ENCODE assay signal across 22 cellular contexts in the genomic region with DNA sequence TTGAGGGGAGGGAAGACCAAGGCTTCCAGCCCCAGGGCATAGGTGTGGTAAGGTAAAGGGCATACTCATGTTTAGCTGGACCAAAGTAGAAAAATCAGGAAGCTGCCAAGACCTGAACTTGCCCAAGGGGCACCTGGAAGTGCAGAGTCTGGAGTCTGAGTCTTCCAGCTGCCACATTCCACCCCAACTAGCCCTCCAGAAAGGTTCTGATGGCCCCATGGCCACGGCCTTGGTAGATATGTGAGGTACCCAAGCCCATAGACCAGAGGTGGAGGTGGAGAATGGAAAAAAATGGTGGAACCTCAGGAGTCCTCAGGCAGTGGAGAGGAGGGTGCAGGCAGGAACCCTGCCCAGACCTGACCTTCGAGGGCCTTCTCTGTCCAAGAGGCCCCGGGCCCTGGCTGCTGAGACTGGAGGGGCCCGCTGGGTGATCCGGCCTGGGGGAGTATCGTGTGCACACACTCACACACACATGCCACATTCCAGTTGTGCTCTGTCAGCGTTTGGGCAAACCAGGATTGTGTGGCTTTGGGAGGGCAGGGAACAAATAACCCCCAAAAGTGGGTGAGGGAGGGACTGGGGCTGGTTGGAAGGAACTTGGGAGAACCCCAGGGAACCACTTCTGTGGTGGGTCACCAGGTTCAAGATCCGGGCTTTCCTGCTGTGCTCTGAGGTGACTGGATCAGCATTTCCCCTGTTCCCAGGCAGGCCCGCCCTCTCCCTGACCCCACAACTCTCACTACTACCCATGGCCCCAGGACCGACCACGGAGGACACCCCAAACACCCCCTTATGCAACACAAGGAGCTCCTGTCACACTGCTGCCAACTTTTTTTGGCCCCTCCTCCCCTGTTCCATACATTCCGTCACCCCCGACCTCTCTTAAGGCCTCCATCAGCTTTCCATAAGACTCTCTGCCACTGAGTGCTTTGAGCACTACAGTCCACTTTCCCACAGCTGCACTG. TPM values are rescaled to one million over a fixed set of nuclear protein-coding genes. Genes with fewer than 3 reads are reported as not detected.
A peak's percentile ranks its signal among the peaks of the same experiment; 100 is the strongest.
DNase-seq lines count a peak whose midpoint lies in the region; ATAC-seq and TF ChIP-seq lines count a peak whose summit lies in the region.
"Had no signal": no experiment of that assay in that cellular context is flagged by ENCODE, and none has a peak within 500 bp of the region (broad histone marks: within the 10 kb centered on the region; RNA-seq: fewer than 3 reads in every experiment).

No MANE protein-coding gene starts in this region.

- H3K36me3 Mint-ChIP-seq in activated naive CD8-positive, alpha-beta T cell treated with anti-CD3 and anti-CD28 coated beads, Interleukin-2, amount 50 U/mL, for 24 hours (ENCODE audit: low read depth): no peaks in the 10 kb centered on the region
- no peaks in the 10 kb centered on the region for H3K36me3 Mint-ChIP-seq in activated naive CD8-positive, alpha-beta T cell treated with anti-CD3 and anti-CD28 coated beads for 36 hours
- H3K36me3 Mint-ChIP-seq in nephron progenitor cell (ENCODE audit: low read depth): no peaks in the 10 kb centered on the region
- H3K36me3 Mint-ChIP-seq in stimulated activated memory B cell treated with anti-CD40 and anti-IgM and Interleukin-4, amounts not matched to agents 10 μg/mL and 1 μg/mL and 100 μg/mL, for 72 hours: no peaks in the 10 kb centered on the region
- H3K36me3 Mint-ChIP-seq: CD4-positive, CD25-positive, alpha-beta regulatory T cell; IgD-negative memory B cell; natural killer cell treated with Interleukin-12 subunit alpha and Interleukin-12 subunit beta and Interleukin-15 and Interleukin-18, amount 100 ng/mL, for 72 hours had no signal

- H3K27me3 ChIP-seq in cardiac muscle cell: no peaks in the 10 kb centered on the region
- H3K27me3 ChIP-seq: body of pancreas had no signal

- no peak overlapping the region for H3K4me3 Mint-ChIP-seq in activated naive CD8-positive, alpha-beta T cell treated with anti-CD3 and anti-CD28 coated beads, Interleukin-2, amount 50 U/mL, for 24 hours
- no peak overlapping the region for H3K4me3 Mint-ChIP-seq in activated naive CD8-positive, alpha-beta T cell treated with anti-CD3 and anti-CD28 coated beads for 36 hours
- H3K4me3 Mint-ChIP-seq in nephron progenitor cell: no peak overlapping the region
- H3K4me3 Mint-ChIP-seq in stimulated activated memory B cell treated with anti-CD40 and anti-IgM and Interleukin-4, amounts not matched to agents 10 μg/mL and 1 μg/mL and 100 μg/mL, for 72 hours: no peak overlapping the region
- H3K4me3 Mint-ChIP-seq: activated B cell treated with CpG ODN at 0.5 μM for 24 hours; dendritic cell treated with granulocyte-macrophage colony-stimulating factor and Interleukin-4, amounts not matched to agents 40 ng/mL and 50 ng/mL, for 4 days; IgD-negative memory B cell; natural killer cell treated with Interleukin-12 subunit alpha and Interleukin-12 subunit beta and Interleukin-15 and Interleukin-18, amount 100 ng/mL, for 72 hours; T-helper 2 cell treated with Interferon-gamma antibody and Interleukin-4, amounts not matched to agents 5 μg/mL and 100 μg/mL, for 36 hours had no signal

- peaks cover 23% of the 10 kb centered on the region for H3K36me3 ChIP-seq in cardiac muscle cell
- H3K36me3 ChIP-seq: HAP-1 had no signal

- H3K4me1 ChIP-seq in cardiac muscle cell (ENCODE audit: low read depth): peaks cover 4% of the 10 kb centered on the region
- H3K4me1 ChIP-seq: HAP-1 had no signal

- H3K4me1 Mint-ChIP-seq in activated naive CD8-positive, alpha-beta T cell treated with anti-CD3 and anti-CD28 coated beads, Interleukin-2, amount 50 U/mL, for 24 hours: no peaks in the 10 kb centered on the region
- no peaks in the 10 kb centered on the region for H3K4me1 Mint-ChIP-seq in activated naive CD8-positive, alpha-beta T cell treated with anti-CD3 and anti-CD28 coated beads for 36 hours
- H3K4me1 Mint-ChIP-seq in nephron progenitor cell: peaks cover 35% of the 10 kb centered on the region
- H3K4me1 Mint-ChIP-seq in stimulated activated memory B cell treated with anti-CD40 and anti-IgM and Interleukin-4, amounts not matched to agents 10 μg/mL and 1 μg/mL and 100 μg/mL, for 72 hours: peaks cover under 1% of the 10 kb centered on the region
- H3K4me1 Mint-ChIP-seq: activated B cell treated with CpG ODN at 0.5 μM for 24 hours had no signal

- no peaks in the 10 kb centered on the region for H3K9me3 Mint-ChIP-seq in activated naive CD8-positive, alpha-beta T cell treated with anti-CD3 and anti-CD28 coated beads, Interleukin-2, amount 50 U/mL, for 24 hours
- no peaks in the 10 kb centered on the region for H3K9me3 Mint-ChIP-seq in activated naive CD8-positive, alpha-beta T cell treated with anti-CD3 and anti-CD28 coated beads for 36 hours
- no peaks in the 10 kb centered on the region for H3K9me3 Mint-ChIP-seq in nephron progenitor cell
- H3K9me3 Mint-ChIP-seq in stimulated activated memory B cell treated with anti-CD40 and anti-IgM and Interleukin-4, amounts not matched to agents 10 μg/mL and 1 μg/mL and 100 μg/mL, for 72 hours: no peaks in the 10 kb centered on the region
- H3K9me3 Mint-ChIP-seq: activated B cell treated with CpG ODN at 0.5 μM for 24 hours; CD4-positive, CD25-positive, alpha-beta regulatory T cell; dendritic cell treated with granulocyte-macrophage colony-stimulating factor and Interleukin-4, amounts not matched to agents 40 ng/mL and 50 ng/mL, for 4 days; IgD-negative memory B cell; natural killer cell treated with Interleukin-12 subunit alpha and Interleukin-12 subunit beta and Interleukin-15 and Interleukin-18, amount 100 ng/mL, for 72 hours; T-helper 2 cell treated with Interferon-gamma antibody and Interleukin-4, amounts not matched to agents 5 μg/mL and 100 μg/mL, for 36 hours had no signal

- TF ChIP-seq CTCF in cardiac muscle cell (IDR thresholded peaks at IDR 0.05; ENCODE audit: low read depth, low read length) (no peak), nephron progenitor cell (IDR thresholded peaks at IDR 0.05) (no peak)

- no peak overlapping the region for H3K4me3 ChIP-seq in cardiac muscle cell
- H3K4me3 ChIP-seq: body of pancreas, HAP-1 had no signal

- H3K9me3 ChIP-seq in cardiac muscle cell (ENCODE audit: low read depth): no peaks in the 10 kb centered on the region
- H3K9me3 ChIP-seq: body of pancreas, HAP-1 had no signal

- H3K27ac ChIP-seq in cardiac muscle cell: peak overlapping the region; percentile 100
- H3K27ac ChIP-seq: body of pancreas had no signal

- H3K27ac Mint-ChIP-seq in activated naive CD8-positive, alpha-beta T cell treated with anti-CD3 and anti-CD28 coated beads, Interleukin-2, amount 50 U/mL, for 24 hours: no peak overlapping the region
- no peak overlapping the region for H3K27ac Mint-ChIP-seq in activated naive CD8-positive, alpha-beta T cell treated with anti-CD3 and anti-CD28 coated beads for 36 hours
- peak overlapping the region; percentile 44 for H3K27ac Mint-ChIP-seq in nephron progenitor cell
- no peak overlapping the region for H3K27ac Mint-ChIP-seq in stimulated activated memory B cell treated with anti-CD40 and anti-IgM and Interleukin-4, amounts not matched to agents 10 μg/mL and 1 μg/mL and 100 μg/mL, for 72 hours
- H3K27ac Mint-ChIP-seq: activated B cell treated with CpG ODN at 0.5 μM for 24 hours; CD4-positive, CD25-positive, alpha-beta regulatory T cell; dendritic cell treated with granulocyte-macrophage colony-stimulating factor and Interleukin-4, amounts not matched to agents 40 ng/mL and 50 ng/mL, for 4 days; natural killer cell treated with Interleukin-12 subunit alpha and Interleukin-12 subunit beta and Interleukin-15 and Interleukin-18, amount 100 ng/mL, for 72 hours; T-helper 2 cell treated with Interferon-gamma antibody and Interleukin-4, amounts not matched to agents 5 μg/mL and 100 μg/mL, for 36 hours had no signal

- DNase-seq in activated naive CD8-positive, alpha-beta T cell treated with anti-CD3 and anti-CD28 coated beads, Interleukin-2, amount 50 U/mL, for 24 hours: peak; percentile 0
- no peak for DNase-seq in activated naive CD8-positive, alpha-beta T cell treated with anti-CD3 and anti-CD28 coated beads for 36 hours
- DNase-seq in cardiac muscle cell (ENCODE audit: low read depth in 1 of 2, low spot score in 1 of 2) (no peak), nephron progenitor cell (no peak), ureter (ENCODE audit: low spot score) (peak; percentile 41), DMS79 (lab: John Stamatoyannopoulos, UW) (no peak)
- DNase-seq: activated B cell treated with CpG ODN at 0.5 μM for 24 hours; activated naive CD4-positive, alpha-beta T cell; CD4-positive, CD25-positive, alpha-beta regulatory T cell; MM.1S; NCI-H187 treated with DMSO at 0.1 percent for 48 hours; NCI-H226 had no signal

- H3K27me3 Mint-ChIP-seq in activated naive CD8-positive, alpha-beta T cell treated with anti-CD3 and anti-CD28 coated beads, Interleukin-2, amount 50 U/mL, for 24 hours: peaks cover 2% of the 10 kb centered on the region
- no peaks in the 10 kb centered on the region for H3K27me3 Mint-ChIP-seq in activated naive CD8-positive, alpha-beta T cell treated with anti-CD3 and anti-CD28 coated beads for 36 hours
- H3K27me3 Mint-ChIP-seq in nephron progenitor cell (ENCODE audit: low read depth, poor library complexity): peaks cover 3% of the 10 kb centered on the region
- H3K27me3 Mint-ChIP-seq in stimulated activated memory B cell treated with anti-CD40 and anti-IgM and Interleukin-4, amounts not matched to agents 10 μg/mL and 1 μg/mL and 100 μg/mL, for 72 hours: peaks cover 10% of the 10 kb centered on the region

- ATAC-seq in activated naive CD8-positive, alpha-beta T cell treated with anti-CD3 and anti-CD28 coated beads, Interleukin-2, amount 50 U/mL, for 24 hours: no peak
- no peak for ATAC-seq in HG03439 (IDR thresholded peaks at IDR 0.05; ENCODE audit: unreplicated experiment)
- ATAC-seq in stimulated activated memory B cell treated with anti-CD40 and anti-IgM and Interleukin-4, amounts not matched to agents 10 μg/mL and 1 μg/mL and 100 μg/mL, for 72 hours: no peak
- ATAC-seq: body of pancreas; natural killer cell treated with Interleukin-12 subunit alpha and Interleukin-12 subunit beta and Interleukin-15 and Interleukin-18, amount 100 ng/mL, for 72 hours; Panc1 had no signal

RNA-seq across cellular contexts. Expression of gene MYL3, which starts 11.6 kb away (rescaled TPM):
- total RNA-seq in activated naive CD8-positive, alpha-beta T cell treated with anti-CD3 and anti-CD28 coated beads for 36 hours: not detected
- total RNA-seq in cardiac muscle cell (2,390 and 3,091 TPM in 2 replicates), ureter (4.6 TPM)
- polyA plus RNA-seq in cardiac muscle cell: 2,590 and 3,027 TPM in 2 replicates
- total RNA-seq: activated B cell treated with CpG ODN at 0.5 μM for 24 hours; CD4-positive, CD25-positive, alpha-beta regulatory T cell; natural killer cell treated with Interleukin-12 subunit alpha and Interleukin-12 subunit beta and Interleukin-15 and Interleukin-18, amount 100 ng/mL, for 72 hours; pulmonary artery endothelial cell had no signal
- polyA plus RNA-seq: CD4-positive, CD25-positive, alpha-beta regulatory T cell; IgD-negative memory B cell had no signal

RNA-seq across cellular contexts. Expression of gene PTH1R, which starts 25.9 kb away (rescaled TPM):
- total RNA-seq in activated naive CD8-positive, alpha-beta T cell treated with anti-CD3 and anti-CD28 coated beads for 36 hours: not detected
- total RNA-seq in cardiac muscle cell: 101 and 121 TPM in 2 replicates
- 112 and 164 TPM in 2 replicates for polyA plus RNA-seq in cardiac muscle cell
- total RNA-seq in ureter: 12.9 TPM
- total RNA-seq: activated B cell treated with CpG ODN at 0.5 μM for 24 hours; CD4-positive, CD25-positive, alpha-beta regulatory T cell; natural killer cell treated with Interleukin-12 subunit alpha and Interleukin-12 subunit beta and Interleukin-15 and Interleukin-18, amount 100 ng/mL, for 72 hours had no signal
- polyA plus RNA-seq: CD4-positive, CD25-positive, alpha-beta regulatory T cell; IgD-negative memory B cell had no signal

Comparison
In these comparisons a context has a peak if more than half of its experiments do, and no peak if none do; other contexts are left out.
1. DNase-seq: peak in activated naive CD8-positive, alpha-beta T cell treated with anti-CD3 and anti-CD28 coated beads, Interleukin-2, amount 50 U/mL, for 24 hours (single experiment) and ureter (single experiment); none in activated naive CD8-positive, alpha-beta T cell treated with anti-CD3 and anti-CD28 coated beads for 36 hours (single experiment), cardiac muscle cell (0 of 2), nephron progenitor cell (single experiment) and DMS79 (single experiment).
2. RNA of gene MYL3, which starts 11.6 kb away (total RNA-seq): 2,390 to 3,091 TPM in cardiac muscle cell; 4.6 TPM in ureter (single experiment) and not detected in activated naive CD8-positive, alpha-beta T cell treated with anti-CD3 and anti-CD28 coated beads for 36 hours; every median in the first group is over 100 times any median in the second.
3. RNA of gene PTH1R, which starts 25.9 kb away (total RNA-seq): 101 to 121 TPM in cardiac muscle cell and 12.9 TPM in ureter (single experiment); not detected in activated naive CD8-positive, alpha-beta T cell treated with anti-CD3 and anti-CD28 coated beads for 36 hours; every median in the first group is over 10 times any median in the second.